1 cellular context compared by ENCODE assay signal in genomic region chr1:10032590-10033358, GRCh38.
TF ChIP-seq lines count a peak whose summit lies in the region.

UBE4B (plus strand) TSS chr1:10032958; CDS start chr1:10033671, 713 bp downstream.

TF ChIP-seq in HepG2, 621 proteins besides CTCF, POLR2A, EP300 and RAD21 (continued from another document and continues in another):
- TF ChIP-seq ZNF407 (CRISPR knock-in tag; IDR thresholded peaks at IDR 0.05; ENCODE audit: not compliant biosample characterization) (no peak), PLSCR1 (CRISPR knock-in tag; IDR thresholded peaks at IDR 0.05; ENCODE audit: borderline replicate concordance) (no peak), NRL (CRISPR knock-in tag; IDR thresholded peaks at IDR 0.05; ENCODE audit: borderline replicate concordance) (no peak), E2F5 (CRISPR knock-in tag; conservative IDR thresholded peaks at IDR 0.05) (no peak), ZNF800 (CRISPR knock-in tag; IDR thresholded peaks at IDR 0.05) (no peak), SIN3B (IDR thresholded peaks at IDR 0.05; ENCODE audit: low read length) (peak; percentile 82), ZNF614 (CRISPR knock-in tag; IDR thresholded peaks at IDR 0.05; ENCODE audit: borderline replicate concordance) (no peak; the same call in 1 of the 2 replicates), ZNF383 (CRISPR knock-in tag; IDR thresholded peaks at IDR 0.05; ENCODE audit: borderline replicate concordance) (no peak), ATF7 (IDR thresholded peaks at IDR 0.05) (no peak), ATF7 (CRISPR knock-in tag; IDR thresholded peaks at IDR 0.05) (no peak), TGIF2 (CRISPR knock-in tag; IDR thresholded peaks at IDR 0.05) (no peak), DNMT1 (CRISPR knock-in tag; IDR thresholded peaks at IDR 0.05) (peak; percentile 30; the same call in 1 of the 2 replicates), ZC3H4 (CRISPR knock-in tag; IDR thresholded peaks at IDR 0.05; ENCODE audit: borderline replicate concordance) (no peak), RBM39 (IDR thresholded peaks at IDR 0.05; ENCODE audit: low read depth, low read length, poor library complexity, severe bottlenecking) (no peak), ZNF224 (CRISPR knock-in tag; IDR thresholded peaks at IDR 0.05) (0 out of 2 replicates have a peak, but pooled peaks have one; percentile 79), ISX (CRISPR knock-in tag; conservative IDR thresholded peaks at IDR 0.05) (no peak), NFRKB (IDR thresholded peaks at IDR 0.05) (no peak), HMGXB3 (CRISPR knock-in tag; IDR thresholded peaks at IDR 0.05; ENCODE audit: borderline replicate concordance) (no peak), SP2 (CRISPR knock-in tag; IDR thresholded peaks at IDR 0.05) (peak; percentile 61)
- TF ChIP-seq, protein P1, sequence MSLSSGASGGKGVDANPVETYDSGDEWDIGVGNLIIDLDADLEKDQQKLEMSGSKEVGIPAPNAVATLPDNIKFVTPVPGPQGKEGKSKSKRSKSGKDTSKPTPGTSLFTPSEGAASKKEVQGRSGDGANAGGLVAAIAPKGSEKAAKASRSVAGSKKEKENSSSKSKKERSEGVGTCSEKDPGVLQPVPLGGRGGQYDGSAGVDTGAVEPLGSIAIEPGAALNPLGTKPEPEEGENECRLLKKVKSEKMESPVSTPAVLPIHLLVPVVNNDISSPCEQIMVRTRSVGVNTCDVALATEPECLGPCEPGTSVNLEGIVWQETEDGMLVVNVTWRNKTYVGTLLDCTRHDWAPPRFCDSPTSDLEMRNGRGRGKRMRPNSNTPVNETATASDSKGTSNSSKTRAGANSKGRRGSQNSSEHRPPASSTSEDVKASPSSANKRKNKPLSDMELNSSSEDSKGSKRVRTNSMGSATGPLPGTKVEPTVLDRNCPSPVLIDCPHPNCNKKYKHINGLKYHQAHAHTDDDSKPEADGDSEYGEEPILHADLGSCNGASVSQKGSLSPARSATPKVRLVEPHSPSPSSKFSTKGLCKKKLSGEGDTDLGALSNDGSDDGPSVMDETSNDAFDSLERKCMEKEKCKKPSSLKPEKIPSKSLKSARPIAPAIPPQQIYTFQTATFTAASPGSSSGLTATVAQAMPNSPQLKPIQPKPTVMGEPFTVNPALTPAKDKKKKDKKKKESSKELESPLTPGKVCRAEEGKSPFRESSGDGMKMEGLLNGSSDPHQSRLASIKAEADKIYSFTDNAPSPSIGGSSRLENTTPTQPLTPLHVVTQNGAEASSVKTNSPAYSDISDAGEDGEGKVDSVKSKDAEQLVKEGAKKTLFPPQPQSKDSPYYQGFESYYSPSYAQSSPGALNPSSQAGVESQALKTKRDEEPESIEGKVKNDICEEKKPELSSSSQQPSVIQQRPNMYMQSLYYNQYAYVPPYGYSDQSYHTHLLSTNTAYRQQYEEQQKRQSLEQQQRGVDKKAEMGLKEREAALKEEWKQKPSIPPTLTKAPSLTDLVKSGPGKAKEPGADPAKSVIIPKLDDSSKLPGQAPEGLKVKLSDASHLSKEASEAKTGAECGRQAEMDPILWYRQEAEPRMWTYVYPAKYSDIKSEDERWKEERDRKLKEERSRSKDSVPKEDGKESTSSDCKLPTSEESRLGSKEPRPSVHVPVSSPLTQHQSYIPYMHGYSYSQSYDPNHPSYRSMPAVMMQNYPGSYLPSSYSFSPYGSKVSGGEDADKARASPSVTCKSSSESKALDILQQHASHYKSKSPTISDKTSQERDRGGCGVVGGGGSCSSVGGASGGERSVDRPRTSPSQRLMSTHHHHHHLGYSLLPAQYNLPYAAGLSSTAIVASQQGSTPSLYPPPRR (CRISPR knock-in tag; IDR thresholded peaks at IDR 0.05; ENCODE audit: borderline replicate concordance) = no peak
- TF ChIP-seq, protein P2, sequence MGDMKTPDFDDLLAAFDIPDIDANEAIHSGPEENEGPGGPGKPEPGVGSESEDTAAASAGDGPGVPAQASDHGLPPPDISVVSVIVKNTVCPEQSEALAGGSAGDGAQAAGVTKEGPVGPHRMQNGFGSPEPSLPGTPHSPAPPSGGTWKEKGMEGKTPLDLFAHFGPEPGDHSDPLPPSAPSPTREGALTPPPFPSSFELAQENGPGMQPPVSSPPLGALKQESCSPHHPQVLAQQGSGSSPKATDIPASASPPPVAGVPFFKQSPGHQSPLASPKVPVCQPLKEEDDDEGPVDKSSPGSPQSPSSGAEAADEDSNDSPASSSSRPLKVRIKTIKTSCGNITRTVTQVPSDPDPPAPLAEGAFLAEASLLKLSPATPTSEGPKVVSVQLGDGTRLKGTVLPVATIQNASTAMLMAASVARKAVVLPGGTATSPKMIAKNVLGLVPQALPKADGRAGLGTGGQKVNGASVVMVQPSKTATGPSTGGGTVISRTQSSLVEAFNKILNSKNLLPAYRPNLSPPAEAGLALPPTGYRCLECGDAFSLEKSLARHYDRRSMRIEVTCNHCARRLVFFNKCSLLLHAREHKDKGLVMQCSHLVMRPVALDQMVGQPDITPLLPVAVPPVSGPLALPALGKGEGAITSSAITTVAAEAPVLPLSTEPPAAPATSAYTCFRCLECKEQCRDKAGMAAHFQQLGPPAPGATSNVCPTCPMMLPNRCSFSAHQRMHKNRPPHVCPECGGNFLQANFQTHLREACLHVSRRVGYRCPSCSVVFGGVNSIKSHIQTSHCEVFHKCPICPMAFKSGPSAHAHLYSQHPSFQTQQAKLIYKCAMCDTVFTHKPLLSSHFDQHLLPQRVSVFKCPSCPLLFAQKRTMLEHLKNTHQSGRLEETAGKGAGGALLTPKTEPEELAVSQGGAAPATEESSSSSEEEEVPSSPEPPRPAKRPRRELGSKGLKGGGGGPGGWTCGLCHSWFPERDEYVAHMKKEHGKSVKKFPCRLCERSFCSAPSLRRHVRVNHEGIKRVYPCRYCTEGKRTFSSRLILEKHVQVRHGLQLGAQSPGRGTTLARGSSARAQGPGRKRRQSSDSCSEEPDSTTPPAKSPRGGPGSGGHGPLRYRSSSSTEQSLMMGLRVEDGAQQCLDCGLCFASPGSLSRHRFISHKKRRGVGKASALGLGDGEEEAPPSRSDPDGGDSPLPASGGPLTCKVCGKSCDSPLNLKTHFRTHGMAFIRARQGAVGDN (CRISPR knock-in tag; IDR thresholded peaks at IDR 0.05) = peak; percentile 86
- TF ChIP-seq, protein P3, sequence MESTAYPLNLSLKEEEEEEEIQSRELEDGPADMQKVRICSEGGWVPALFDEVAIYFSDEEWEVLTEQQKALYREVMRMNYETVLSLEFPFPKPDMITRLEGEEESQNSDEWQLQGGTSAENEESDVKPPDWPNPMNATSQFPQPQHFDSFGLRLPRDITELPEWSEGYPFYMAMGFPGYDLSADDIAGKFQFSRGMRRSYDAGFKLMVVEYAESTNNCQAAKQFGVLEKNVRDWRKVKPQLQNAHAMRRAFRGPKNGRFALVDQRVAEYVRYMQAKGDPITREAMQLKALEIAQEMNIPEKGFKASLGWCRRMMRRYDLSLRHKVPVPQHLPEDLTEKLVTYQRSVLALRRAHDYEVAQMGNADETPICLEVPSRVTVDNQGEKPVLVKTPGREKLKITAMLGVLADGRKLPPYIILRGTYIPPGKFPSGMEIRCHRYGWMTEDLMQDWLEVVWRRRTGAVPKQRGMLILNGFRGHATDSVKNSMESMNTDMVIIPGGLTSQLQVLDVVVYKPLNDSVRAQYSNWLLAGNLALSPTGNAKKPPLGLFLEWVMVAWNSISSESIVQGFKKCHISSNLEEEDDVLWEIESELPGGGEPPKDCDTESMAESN (CRISPR knock-in tag; conservative IDR thresholded peaks at IDR 0.05) = 0 out of 2 replicates have a peak, but pooled peaks have one; percentile 44
